In genomic region chr12:105396983-105397382, GRCh38 we compare ENCODE assay signal across 3 cellular contexts.
"Had no signal": no experiment of that assay in that cellular context is flagged by ENCODE, and none has a peak within 500 bp of the region (broad histone marks: within the 10 kb centered on the region; RNA-seq: fewer than 3 reads in every experiment).

No MANE protein-coding gene starts in this region.

- DNase-seq: IMR-90, KBM-7, KG1 had no signal
